Comparison of ENCODE assay signal across 21 cellular contexts in the genomic region with DNA sequence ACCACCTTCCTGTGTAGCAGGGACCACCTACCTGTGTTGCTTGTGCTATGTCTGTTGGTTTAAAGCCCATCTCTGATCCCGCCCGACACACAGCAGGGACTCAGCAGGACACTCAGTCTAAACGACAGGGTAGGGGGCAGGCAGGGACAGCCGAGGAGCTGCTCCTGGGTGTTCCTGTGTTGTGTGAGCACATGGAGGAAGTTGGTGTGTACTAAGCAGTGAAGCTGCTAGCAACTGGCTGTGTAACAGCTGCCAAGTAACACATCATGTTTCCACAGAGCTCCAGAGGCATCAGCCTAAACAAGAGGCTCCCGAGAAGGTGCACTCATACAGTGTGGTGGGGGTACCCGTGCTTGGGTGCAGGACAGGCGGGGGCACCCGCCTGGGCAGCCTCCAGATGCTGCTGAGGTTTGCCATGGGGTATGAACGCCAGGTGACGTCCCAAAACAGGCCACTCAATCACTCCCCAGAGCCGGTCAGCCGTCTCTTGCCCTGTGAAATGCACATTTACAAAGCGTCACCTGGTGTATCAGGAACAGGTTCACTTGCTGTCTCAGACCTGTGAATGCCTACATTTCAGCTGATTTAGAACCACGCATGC.
"Had no signal": no experiment of that assay in that cellular context is flagged by ENCODE, and none has a peak within 500 bp of the region (broad histone marks: within the 10 kb centered on the region; RNA-seq: fewer than 3 reads in every experiment).

No MANE protein-coding gene starts in this region.

- H3K27me3 Mint-ChIP-seq: stimulated activated naive CD8-positive, alpha-beta T cell treated with anti-CD3 and anti-CD28 coated beads, Interleukin-15, Interleukin-2, amounts not matched to agents 100 ng/mL and 50 ng/mL, for 24 hours had no signal

- H3K9me3 Mint-ChIP-seq: activated T-cell treated with anti-CD3 and anti-CD28 coated beads, Interleukin-2, amount 50 U/mL, for 4 hours; activated T-helper 2 cell treated with anti-CD3 and anti-CD28 coated beads, Interferon-gamma antibody, Interleukin-2, Interleukin-4, amounts not matched to agents 10 μg/mL and 5 μg/mL and 100 μg/mL, durations not matched to agents 14 hours and 24 hours and 36 hours; stimulated activated naive CD8-positive, alpha-beta T cell treated with anti-CD3 and anti-CD28 coated beads, Interleukin-15, Interleukin-2, amounts not matched to agents 100 ng/mL and 50 ng/mL, for 24 hours had no signal

- H3K36me3 Mint-ChIP-seq: activated naive CD8-positive, alpha-beta T cell had no signal

- H3K9me3 ChIP-seq: heart left ventricle, right lobe of liver, thyroid gland had no signal

- ATAC-seq: activated T-cell treated with anti-CD3 and anti-CD28 coated beads, Interleukin-2, amount 50 U/mL, for 4 hours; heart left ventricle; left colon had no signal

- H3K36me3 ChIP-seq: heart left ventricle, right lobe of liver, thyroid gland had no signal

- H3K27ac ChIP-seq: epithelial cell of prostate, heart left ventricle, right lobe of liver, thyroid gland had no signal

- H3K4me1 ChIP-seq: heart left ventricle, right lobe of liver, thyroid gland had no signal

- H3K27ac Mint-ChIP-seq: activated naive CD8-positive, alpha-beta T cell; activated T-helper 2 cell treated with anti-CD3 and anti-CD28 coated beads, Interferon-gamma antibody, Interleukin-2, Interleukin-4, amounts not matched to agents 10 μg/mL and 5 μg/mL and 100 μg/mL, durations not matched to agents 14 hours and 24 hours and 36 hours; nephron; stimulated activated naive CD8-positive, alpha-beta T cell treated with anti-CD3 and anti-CD28 coated beads, Interleukin-15, Interleukin-2, amounts not matched to agents 100 ng/mL and 50 ng/mL, for 24 hours had no signal

- H3K27me3 ChIP-seq: right lobe of liver, thyroid gland had no signal

- H3K4me3 Mint-ChIP-seq: activated naive CD8-positive, alpha-beta T cell; activated T-cell treated with anti-CD3 and anti-CD28 coated beads, Interleukin-2, amount 50 U/mL, for 4 hours; nephron; stimulated activated naive CD8-positive, alpha-beta T cell treated with anti-CD3 and anti-CD28 coated beads, Interleukin-15, Interleukin-2, amounts not matched to agents 100 ng/mL and 50 ng/mL, for 24 hours had no signal

- H3K4me3 ChIP-seq: heart left ventricle, right lobe of liver, skin epidermis, thyroid gland had no signal

- H3K4me1 Mint-ChIP-seq: nephron had no signal

- DNase-seq: activated CD4-positive, alpha-beta T cell treated with anti-CD3 and anti-CD28 coated beads for 4 hours; activated CD4-positive, alpha-beta T cell treated with anti-CD3 and anti-CD28 coated beads, Interleukin-2, amount 50 U/mL, for 48 hours; activated CD4-positive, CD25-positive, alpha-beta regulatory T cell; activated CD8-positive, alpha-beta memory T cell treated with anti-CD3 and anti-CD28 coated beads, Interleukin-2, amount 50 U/mL, for 48 hours; activated naive CD4-positive, alpha-beta T cell; activated T-cell treated with anti-CD3 and anti-CD28 coated beads, Interleukin-2, amount 50 U/mL, for 4 hours; amniotic stem cell; left colon; mesenchymal stem cell; nucleus accumbens; right lobe of liver; stimulated activated CD4-positive, alpha-beta T cell treated with anti-CD3 and anti-CD28 coated beads, Interleukin-1b, Interleukin-23, amount 100 ng/mL, for 48 hours; substantia nigra; thyroid gland had no signal
